22 cellular contexts compared by ENCODE assay signal in the genomic region with DNA sequence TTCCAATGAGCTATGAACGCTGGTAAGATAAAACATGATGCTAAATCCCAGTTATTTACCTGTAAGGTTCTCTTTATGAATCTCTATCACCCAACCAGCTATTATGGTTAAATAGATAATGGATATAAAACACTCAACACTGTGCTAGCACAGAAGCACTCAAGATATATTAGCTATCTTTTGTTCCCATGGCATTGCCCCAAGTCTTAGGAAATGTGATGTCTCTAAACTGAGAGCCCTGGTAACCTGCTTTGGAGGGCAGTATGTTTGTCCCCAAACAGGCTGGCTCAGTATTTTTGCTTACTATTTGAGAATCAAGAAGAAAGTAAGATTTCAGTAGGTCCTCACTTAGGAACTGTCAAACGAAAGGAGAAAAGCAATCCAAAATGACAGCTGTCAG.
"Had no signal": no experiment of that assay in that cellular context is flagged by ENCODE, and none has a peak within 500 bp of the region (broad histone marks: within the 10 kb centered on the region; RNA-seq: fewer than 3 reads in every experiment).

No MANE protein-coding gene starts in this region.

- H3K27ac ChIP-seq: epithelial cell of prostate, esophagus muscularis mucosa, gastrocnemius medialis, left lung, neutrophil, psoas muscle, spleen, testis, tibial nerve had no signal

- H3K4me1 ChIP-seq: esophagus muscularis mucosa, left lung, testis, tibial nerve had no signal

- ATAC-seq: effector memory CD8-positive, alpha-beta T cell; left lung; naive thymus-derived CD4-positive, alpha-beta T cell; sciatic nerve; stimulated activated naive B cell treated with anti-CD40 and anti-IgM and Interleukin-4, amounts not matched to agents 10 μg/mL and 1 μg/mL and 100 μg/mL, for 72 hours; stimulated activated naive CD8-positive, alpha-beta T cell treated with anti-CD3 and anti-CD28 coated beads, Interleukin-15, amount 100 ng/mL, for 72 hours had no signal

- DNase-seq: effector memory CD8-positive, alpha-beta T cell; gastrocnemius medialis; islet precursor cell; left lung; mesendoderm; naive thymus-derived CD4-positive, alpha-beta T cell; nephron progenitor cell; psoas muscle; retina; spleen; stimulated activated CD4-positive, alpha-beta T cell treated with anti-CD3 and anti-CD28 coated beads, Interleukin-15, amount 100 ng/mL, for 24 hours; stimulated activated CD4-positive, alpha-beta T cell treated with anti-CD3 and anti-CD28 coated beads, Interleukin-1b, Interleukin-23, amount 100 ng/mL, for 48 hours; stimulated activated CD4-positive, alpha-beta T cell treated with anti-CD3 and anti-CD28 coated beads, Interleukin-4, amount 100 ng/mL, for 4 hours; stimulated activated naive B cell treated with anti-CD40 and anti-IgM and Interleukin-4, amounts not matched to agents 10 μg/mL and 1 μg/mL and 100 μg/mL, for 72 hours; stimulated activated naive CD8-positive, alpha-beta T cell treated with anti-CD3 and anti-CD28 coated beads, Interleukin-15, amount 100 ng/mL, for 72 hours; testis had no signal

- H3K9me3 ChIP-seq: esophagus muscularis mucosa, gastrocnemius medialis, left lung, neutrophil, psoas muscle, testis, tibial nerve had no signal

- H3K36me3 ChIP-seq: esophagus muscularis mucosa, gastrocnemius medialis, neutrophil had no signal

- H3K4me3 ChIP-seq: esophagus muscularis mucosa, gastrocnemius medialis, left lung, lung, psoas muscle, spleen, testis, tibial nerve had no signal

- H3K27me3 ChIP-seq: esophagus muscularis mucosa, gastrocnemius medialis, left lung, neutrophil, spleen, testis, tibial nerve had no signal
